In genomic region chr1:114006825-114007224, GRCh38 we compare ENCODE assay signal across 1 cellular context. TPM values are rescaled to one million over a fixed set of nuclear protein-coding genes. Genes with fewer than 3 reads are reported as not detected.
"Had no signal": no experiment of that assay in that cellular context is flagged by ENCODE, and none has a peak within 500 bp of the region (broad histone marks: within the 10 kb centered on the region; RNA-seq: fewer than 3 reads in every experiment).

No MANE protein-coding gene starts in this region.

RNA-seq across cellular contexts. Expression of gene OLFML3, which starts 27.6 kb away (rescaled TPM):
- total RNA-seq: SK-MEL-5 had no signal
